8 cellular contexts compared by ENCODE assay signal in genomic region chr15:43285609-43286037, GRCh38. TPM values are rescaled to one million over a fixed set of nuclear protein-coding genes. Genes with fewer than 3 reads are reported as not detected.
DNase-seq lines count a peak whose midpoint lies in the region; ATAC-seq and TF ChIP-seq lines count a peak whose summit lies in the region.

No MANE protein-coding gene starts in this region.

- H3K9me2 ChIP-seq in Loucy (replicated peaks; ENCODE audit: low read depth, low read length), result no peaks in the 10 kb centered on the region

- no peaks in the 10 kb centered on the region for H3F3A ChIP-seq in Loucy (ENCODE audit: low read depth)

- no peaks in the 10 kb centered on the region for H3K27me3 ChIP-seq in Loucy (ENCODE audit: insufficient read depth, low read length, poor library complexity, severe bottlenecking)
- no peaks in the 10 kb centered on the region for H3K27me3 ChIP-seq in sigmoid colon

- peaks cover 7% of the 10 kb centered on the region for H3K4me1 Mint-ChIP-seq in activated naive CD8-positive, alpha-beta T cell treated with anti-CD3 and anti-CD28 coated beads, Interleukin-2, amount 10 ng/mL, durations not matched to agents 7 days and 5 days

- H3K4me3 ChIP-seq in Loucy (ENCODE audit: low read length, poor library complexity, severe bottlenecking), result no peak overlapping the region
- no peak overlapping the region for H3K4me3 ChIP-seq in sigmoid colon

- WGBS in sigmoid colon, 2 donors, result 8 to 18% methylated on average over 4 of the region's 4 CpGs

- H3K27ac Mint-ChIP-seq in activated naive CD8-positive, alpha-beta T cell treated with anti-CD3 and anti-CD28 coated beads, Interleukin-2, amount 10 ng/mL, durations not matched to agents 7 days and 5 days, result no peak overlapping the region

- H3K4me1 ChIP-seq in Loucy (ENCODE audit: insufficient read depth, low read length, poor library complexity, severe bottlenecking), result peaks cover 6% of the 10 kb centered on the region
- H3K4me1 ChIP-seq in sigmoid colon, result no peaks in the 10 kb centered on the region

- H3K27me3 Mint-ChIP-seq in activated naive CD8-positive, alpha-beta T cell treated with anti-CD3 and anti-CD28 coated beads, Interleukin-2, amount 10 ng/mL, durations not matched to agents 7 days and 5 days, result peaks cover 8% of the 10 kb centered on the region

- H3K36me3 ChIP-seq in Loucy (ENCODE audit: insufficient read depth, low read length) (no peaks in the 10 kb centered on the region), sigmoid colon (no peaks in the 10 kb centered on the region)

- no peak overlapping the region for H3K4me3 Mint-ChIP-seq in activated naive CD8-positive, alpha-beta T cell treated with anti-CD3 and anti-CD28 coated beads, Interleukin-2, amount 10 ng/mL, durations not matched to agents 7 days and 5 days

- intact Hi-C loops in left cardiac atrium (cut with DNase I), result loop anchor here (1.0 to 5.0 kb wide), 2 partner anchors 58 to 60 kb away; no protein-coding TSS in a partner anchor
- intact Hi-C loops in sigmoid colon (cut with DNase I), result loop anchor here (2.0 to 10.0 kb wide), 2 partner anchors 61 to 99 kb away; partner anchors contain the start of gene EPB42

- no peak overlapping the region for H3K27ac ChIP-seq in sigmoid colon

- no peak for TF ChIP-seq EP300 in sigmoid colon (IDR thresholded peaks at IDR 0.05)

- H3K9me3 Mint-ChIP-seq in activated naive CD8-positive, alpha-beta T cell treated with anti-CD3 and anti-CD28 coated beads, Interleukin-2, amount 10 ng/mL, durations not matched to agents 7 days and 5 days, result no peaks in the 10 kb centered on the region

- no peaks in the 10 kb centered on the region for H3K36me3 Mint-ChIP-seq in activated naive CD8-positive, alpha-beta T cell treated with anti-CD3 and anti-CD28 coated beads, Interleukin-2, amount 10 ng/mL, durations not matched to agents 7 days and 5 days

- DNase-seq in ELF-1 (ENCODE audit: low read depth, low spot score), result peak; percentile 53
- peak; percentile 52 for DNase-seq in SHP77 treated with DMSO at 0.1 percent for 48 hours (lab: John Stamatoyannopoulos, UW)
- no peak for DNase-seq in activated naive CD8-positive, alpha-beta T cell treated with anti-CD3 and anti-CD28 coated beads, Interleukin-2, amount 10 ng/mL, durations not matched to agents 7 days and 5 days
- no peak for DNase-seq in left cardiac atrium
- DNase-seq in sigmoid colon, result no peak

- H3K79me2 ChIP-seq in Loucy (ENCODE audit: insufficient read depth, low read length), result no peaks in the 10 kb centered on the region

- no peak for TF ChIP-seq POLR2A in sigmoid colon (IDR thresholded peaks at IDR 0.05)

- POLR2A ChIA-PET in activated naive CD8-positive, alpha-beta T cell treated with anti-CD3 and anti-CD28 coated beads, Interleukin-2, amount 10 ng/mL, durations not matched to agents 7 days and 5 days (lab: Charles Lee), result interaction anchor here (1.8 kb wide), 1 partner anchor 60 kb away, joined by 7 read pairs; no protein-coding TSS in a partner anchor

- no peak overlapping the region for H3K4me2 ChIP-seq in Loucy (ENCODE audit: low read depth, low read length, poor library complexity, severe bottlenecking)

- H3K9ac ChIP-seq in Loucy (ENCODE audit: low read depth, low read length, poor library complexity, severe bottlenecking), result no peak overlapping the region

- H3K9me3 ChIP-seq in Loucy (ENCODE audit: insufficient read depth, low read depth, low read length) (no peaks in the 10 kb centered on the region), sigmoid colon (no peaks in the 10 kb centered on the region)

- no peak overlapping the region for H2AFZ ChIP-seq in Loucy (ENCODE audit: low read length)

- ATAC-seq in activated naive CD8-positive, alpha-beta T cell treated with anti-CD3 and anti-CD28 coated beads, Interleukin-2, amount 10 ng/mL, durations not matched to agents 7 days and 5 days (ENCODE audit: low read depth), result peak; percentile 50
- ATAC-seq in left cardiac atrium (peak; percentile 75 to 76), HG03025 (IDR thresholded peaks at IDR 0.05; ENCODE audit: low FRiP score, unreplicated experiment) (no peak), HG02870 (IDR thresholded peaks at IDR 0.05; ENCODE audit: unreplicated experiment) (no peak)

- TF ChIP-seq CTCF in Loucy (conservative IDR thresholded peaks at IDR 0.05; ENCODE audit: low read length) (peak; percentile 93), sigmoid colon (IDR thresholded peaks at IDR 0.05) (peak; percentile 70 to 91 (median 85))

- no peaks in the 10 kb centered on the region for H4K20me1 ChIP-seq in Loucy (ENCODE audit: insufficient read depth, low read length, poor library complexity, severe bottlenecking)

RNA-seq across cellular contexts. Expression of gene TGM7, which starts 16.4 kb away (rescaled TPM):
- not detected for total RNA-seq in activated naive CD8-positive, alpha-beta T cell treated with anti-CD3 and anti-CD28 coated beads, Interleukin-2, amount 10 ng/mL, durations not matched to agents 7 days and 5 days
- not detected for total RNA-seq in left cardiac atrium
- total RNA-seq in sigmoid colon, result not detected
- polyA plus RNA-seq in sigmoid colon, result not detected

RNA-seq across cellular contexts. Expression of gene TGM5, which starts 18.9 kb away (rescaled TPM):
- under 1 TPM in 1 of 2 experiments, not detected in 1; 0.11 TPM for total RNA-seq in activated naive CD8-positive, alpha-beta T cell treated with anti-CD3 and anti-CD28 coated beads, Interleukin-2, amount 10 ng/mL, durations not matched to agents 7 days and 5 days
- not detected for total RNA-seq in left cardiac atrium
- total RNA-seq in sigmoid colon, result under 1 TPM in 1 of 4 donors, not detected in 3; 0.28 TPM
- not detected for polyA plus RNA-seq in sigmoid colon

RNA-seq across cellular contexts. Expression of gene LCMT2, which starts 44.8 kb away (rescaled TPM):
- 10 to 100 TPM; 11.9 to 13.0 TPM for total RNA-seq in activated naive CD8-positive, alpha-beta T cell treated with anti-CD3 and anti-CD28 coated beads, Interleukin-2, amount 10 ng/mL, durations not matched to agents 7 days and 5 days
- total RNA-seq in left cardiac atrium (10 to 100 TPM in 1 of 2 donors, 1 to 10 TPM in 1; 7.5 to 10.9 TPM), sigmoid colon (1 to 10 TPM; 2.8 to 5.4 (median 4.0) TPM)
- polyA plus RNA-seq in sigmoid colon, result 1 to 10 TPM; 2.3 to 5.1 (median 2.4) TPM

Comparison
In these comparisons a context has a peak if more than half of its experiments do, and no peak if none do; other contexts are left out.
1. DNase-seq: peak in ELF-1 (single experiment) and SHP77 treated with DMSO at 0.1 percent for 48 hours (single experiment); none in activated naive CD8-positive, alpha-beta T cell treated with anti-CD3 and anti-CD28 coated beads, Interleukin-2, amount 10 ng/mL, durations not matched to agents 7 days and 5 days (single experiment), left cardiac atrium (single experiment) and sigmoid colon (single experiment).
2. ATAC-seq: peak in activated naive CD8-positive, alpha-beta T cell treated with anti-CD3 and anti-CD28 coated beads, Interleukin-2, amount 10 ng/mL, durations not matched to agents 7 days and 5 days (single experiment) and left cardiac atrium (2 of 2); none in HG03025 (single experiment) and HG02870 (single experiment).